11 cellular contexts compared by ENCODE assay signal in the genomic region with DNA sequence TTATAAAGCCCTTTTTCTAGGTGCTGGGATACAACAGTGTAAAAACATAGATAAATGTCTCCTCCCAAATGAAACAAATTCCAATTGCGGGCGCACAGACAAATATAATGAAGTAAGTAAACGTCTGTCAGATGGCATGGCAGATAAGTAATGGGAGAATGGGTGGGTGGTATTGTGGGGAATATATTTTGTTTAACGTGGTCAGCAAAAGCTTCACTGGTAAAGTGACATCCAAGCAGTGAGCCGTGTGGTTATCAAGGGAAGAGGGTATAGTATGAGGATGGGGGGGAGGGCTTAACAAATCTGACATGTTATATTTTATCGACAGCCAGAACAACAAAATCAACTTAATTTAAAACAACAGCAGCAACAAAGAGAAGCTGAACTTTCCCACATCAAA. TPM values are rescaled to one million over a fixed set of nuclear protein-coding genes. Genes with fewer than 3 reads are reported as not detected.
DNase-seq lines count a peak whose midpoint lies in the region; ATAC-seq and TF ChIP-seq lines count a peak whose summit lies in the region.
"Had no signal": no experiment of that assay in that cellular context is flagged by ENCODE, and none has a peak within 500 bp of the region (broad histone marks: within the 10 kb centered on the region; RNA-seq: fewer than 3 reads in every experiment).

No MANE protein-coding gene starts in this region.

- no peak overlapping the region for H2AFZ ChIP-seq in MM.1S (ENCODE audit: low read length)

- peaks cover 59% of the 10 kb centered on the region for H3K79me2 ChIP-seq in MM.1S (ENCODE audit: low read length)

- peak overlapping the region; percentile 91 for H3K9ac ChIP-seq in MM.1S (ENCODE audit: low read length)
- H3K9ac ChIP-seq: parathyroid adenoma had no signal

- ATAC-seq in aorta (ENCODE audit: low FRiP score) = no peak

- no peaks in the 10 kb centered on the region for H3K9me3 ChIP-seq in MM.1S (replicated peaks; ENCODE audit: insufficient read depth, low read length)
- H3K9me3 ChIP-seq in ascending aorta = no peaks in the 10 kb centered on the region
- H3K9me3 ChIP-seq in aorta (ENCODE audit: control insufficient read depth, low read length) = no peaks in the 10 kb centered on the region
- H3K9me3 ChIP-seq: transverse colon had no signal

- 66 to 67% methylated on average over 6 of the region's 6 CpGs for WGBS in aorta, 2 donors

- H3K4me1 ChIP-seq in MM.1S (ENCODE audit: low read length) (peaks cover 10% of the 10 kb centered on the region; the same call in 1 of the 2 replicates), ascending aorta (peaks cover 0 to 5% of the 10 kb centered on the region in 2 donors), aorta (ENCODE audit: control insufficient read depth in 1 of 2, insufficient read depth in 2 of 2, low read length in 2 of 2) (peaks cover 0 to 2% of the 10 kb centered on the region in 2 donors)

- H3K4me3 Mint-ChIP-seq in nephron = peak overlapping the region; percentile 93 to 98 (median 97)

- TF ChIP-seq CTCF in MM.1S (IDR thresholded peaks at IDR 0.05; ENCODE audit: low read length) (no peak), ascending aorta (IDR thresholded peaks at IDR 0.05) (no peak), nephron (IDR thresholded peaks at IDR 0.05; ENCODE audit: unreplicated experiment in 3 of 3) (no peak)

- H3K36me3 ChIP-seq in MM.1S (replicated peaks; ENCODE audit: insufficient read depth, low read length) = peaks cover 9% of the 10 kb centered on the region
- H3K36me3 ChIP-seq in ascending aorta = peaks cover 13 to 14% of the 10 kb centered on the region in 2 donors
- peaks cover 5% of the 10 kb centered on the region in 2 donors for H3K36me3 ChIP-seq in aorta (ENCODE audit: control insufficient read depth in 1 of 2, insufficient read depth in 2 of 2, low read length in 1 of 2)

- H3K27ac ChIP-seq in MM.1S (ENCODE audit: low read length) (peak overlapping the region; percentile 90; the same call in 1 of the 2 replicates), ascending aorta (no peak overlapping the region), aorta (ENCODE audit: low read depth in 1 of 2, low read length in 2 of 2) (no peak overlapping the region)

- H3K9me3 Mint-ChIP-seq in nephron = no peaks in the 10 kb centered on the region

- H3K27me3 ChIP-seq in MM.1S (replicated peaks; ENCODE audit: insufficient read depth, low read length) (no peaks in the 10 kb centered on the region), ascending aorta (no peaks in the 10 kb centered on the region), aorta (ENCODE audit: control insufficient read depth in 1 of 2, insufficient read depth in 2 of 2, low read length in 1 of 2) (no peaks in the 10 kb centered on the region)
- H3K27me3 ChIP-seq: transverse colon had no signal

- H3K9me2 ChIP-seq in MM.1S (replicated peaks; ENCODE audit: insufficient read depth, low read length) = no peaks in the 10 kb centered on the region

- in situ Hi-C loops in G401 (cut with HindIII; ENCODE audit: low sequenced_read_pairs) = no loop called here

- DNase-seq in G401 (ENCODE audit: low spot score) (peak; percentile 21), MM.1S (peak; percentile 17), ascending aorta (ENCODE audit: low spot score in 2 of 2) (no peak), medulla oblongata (ENCODE audit: extremely low spot score) (no peak), aorta (no peak), Ammon's horn (ENCODE audit: low spot score) (no peak), UCSD-AML1 (lab: John Stamatoyannopoulos, UW; ENCODE audit: unreplicated experiment) (no peak)
- DNase-seq: NK-92 treated with Interleukin-12 subunit alpha and Interleukin-12 subunit beta, amount 100 ng/mL, for 24 hours; transverse colon had no signal

- peak overlapping the region in 2 of 3 experiments; percentile 3 to 49 for H3K27ac Mint-ChIP-seq in nephron

- H3K4me1 Mint-ChIP-seq in nephron = peaks cover 8% of the 10 kb centered on the region

- H3F3A ChIP-seq in MM.1S (ENCODE audit: insufficient read depth, low read length) = 0 out of 2 replicates have a peak, but pooled peaks cover 4% of the 10 kb centered on the region

- H4K20me1 ChIP-seq in MM.1S (ENCODE audit: insufficient read depth, low read length) = no peaks in the 10 kb centered on the region

- peak overlapping the region; percentile 97 for H3K4me3 ChIP-seq in MM.1S (ENCODE audit: low read length)
- peak overlapping the region; percentile 68 to 85 for H3K4me3 ChIP-seq in ascending aorta
- peak overlapping the region in 1 of 2 donors; percentile 41 for H3K4me3 ChIP-seq in aorta (ENCODE audit: low read length in 2 of 2)

- intact Hi-C loops in ascending aorta (cut with DNase I) (loop anchor here (5.0 kb wide), 1 partner anchor 201 kb away; a partner anchor contains a TSS), aorta (cut with DNase I) (no loop called here)

- H3K27me3 Mint-ChIP-seq in nephron (ENCODE audit: low read depth) = peaks cover under 1% of the 10 kb centered on the region

- peak overlapping the region; percentile 75 for H3K4me2 ChIP-seq in MM.1S (ENCODE audit: low read depth, low read length)

- peaks cover 14% of the 10 kb centered on the region for H3K36me3 Mint-ChIP-seq in nephron (ENCODE audit: low read depth)

RNA-seq across cellular contexts. Expression of a gene that starts 1.2 kb away (rescaled TPM):
- total RNA-seq in G401 (2014; rRNA removed; shearing (Covaris generic)) = 1.4 and 4.0 TPM in 2 replicates
- total RNA-seq in ascending aorta (6.1 TPM), aorta (10 to 100 TPM; 13.5 to 19.9 TPM)
- polyA plus RNA-seq in aorta = 10 to 100 TPM; 12.5 to 28.4 TPM

RNA-seq across cellular contexts. Expression of a gene that starts 31.9 kb away (rescaled TPM):
- total RNA-seq in G401 (2014; rRNA removed; shearing (Covaris generic)) = not detected in 2 replicates
- total RNA-seq in ascending aorta (not detected), aorta (not detected)
- not detected for polyA plus RNA-seq in aorta
- total RNA-seq: transverse colon had no signal

Comparison
In these comparisons a context has a peak if more than half of its experiments do, and no peak if none do; other contexts are left out.
1. DNase-seq: peak in G401 (single experiment) and MM.1S (single experiment); none in ascending aorta (0 of 2), medulla oblongata (single experiment), aorta (0 of 2), Ammon's horn (single experiment) and UCSD-AML1 (single experiment).